Comparison of ENCODE assay signal across 14 cellular contexts in genomic region chr6:112245511-112246203, GRCh38. TPM values are rescaled to one million over a fixed set of nuclear protein-coding genes. Genes with fewer than 3 reads are reported as not detected.
DNase-seq lines count a peak whose midpoint lies in the region; ATAC-seq and TF ChIP-seq lines count a peak whose summit lies in the region.
"Had no signal": no experiment of that assay in that cellular context is flagged by ENCODE, and none has a peak within 500 bp of the region (broad histone marks: within the 10 kb centered on the region; RNA-seq: fewer than 3 reads in every experiment).

No MANE protein-coding gene starts in this region.

- peaks cover 12% of the 10 kb centered on the region for H3K36me3 ChIP-seq in brain microvascular endothelial cell (replicated peaks)
- H3K36me3 ChIP-seq: right lobe of liver had no signal

- no peak overlapping the region for H3K27ac Mint-ChIP-seq in stimulated activated memory B cell treated with anti-CD40 and anti-IgM and Interleukin-4, amounts not matched to agents 10 μg/mL and 1 μg/mL and 100 μg/mL, for 72 hours
- H3K27ac Mint-ChIP-seq: dendritic cell treated with granulocyte-macrophage colony-stimulating factor and Interleukin-4, amounts not matched to agents 40 ng/mL and 50 ng/mL, for 4 days had no signal

- ATAC-seq in stimulated activated memory B cell treated with anti-CD40 and anti-IgM and Interleukin-4, amounts not matched to agents 10 μg/mL and 1 μg/mL and 100 μg/mL, for 72 hours: no peak
- ATAC-seq: right lobe of liver had no signal

- H3K4me3 ChIP-seq in brain microvascular endothelial cell (ENCODE audit: low read depth, low read length): no peak overlapping the region
- H3K4me3 ChIP-seq: right lobe of liver had no signal

- no peaks in the 10 kb centered on the region for H3K36me3 Mint-ChIP-seq in stimulated activated memory B cell treated with anti-CD40 and anti-IgM and Interleukin-4, amounts not matched to agents 10 μg/mL and 1 μg/mL and 100 μg/mL, for 72 hours

- in situ Hi-C loops in brain microvascular endothelial cell (cut with HindIII; ENCODE audit: low pct_ligation_motif_present, low sequenced_read_pairs): no loop called here

- DNase-seq in H4 (ENCODE audit: low spot score) (peak; percentile 73), brain microvascular endothelial cell (no peak), iris pigment epithelial cell (ENCODE audit: low read depth) (peak; percentile 53), stromal cell of bone marrow (ENCODE audit: low read depth) (peak; percentile 84), DMS53 treated with DMSO at 0.1 percent for 48 hours (lab: John Stamatoyannopoulos, UW; ENCODE audit: unreplicated experiment) (no peak), caudate nucleus (lab: John Stamatoyannopoulos, UW) (no peak)
- DNase-seq in central memory CD4-positive, alpha-beta T cell: no peak
- DNase-seq: activated effector memory CD4-positive, alpha-beta T cell treated with Interleukin-2 at 50 U/mL for 16 hours; midbrain; NCI-H1436; NCI-H748 treated with DMSO at 0.1 percent for 48 hours; right lobe of liver had no signal

- no peaks in the 10 kb centered on the region for H3K4me1 Mint-ChIP-seq in stimulated activated memory B cell treated with anti-CD40 and anti-IgM and Interleukin-4, amounts not matched to agents 10 μg/mL and 1 μg/mL and 100 μg/mL, for 72 hours

- H3K27me3 Mint-ChIP-seq in stimulated activated memory B cell treated with anti-CD40 and anti-IgM and Interleukin-4, amounts not matched to agents 10 μg/mL and 1 μg/mL and 100 μg/mL, for 72 hours: peaks cover 40% of the 10 kb centered on the region

- no peaks in the 10 kb centered on the region for H3K9me3 Mint-ChIP-seq in stimulated activated memory B cell treated with anti-CD40 and anti-IgM and Interleukin-4, amounts not matched to agents 10 μg/mL and 1 μg/mL and 100 μg/mL, for 72 hours
- H3K9me3 Mint-ChIP-seq: dendritic cell treated with granulocyte-macrophage colony-stimulating factor and Interleukin-4, amounts not matched to agents 40 ng/mL and 50 ng/mL, for 4 days had no signal

- H3K4me3 Mint-ChIP-seq in stimulated activated memory B cell treated with anti-CD40 and anti-IgM and Interleukin-4, amounts not matched to agents 10 μg/mL and 1 μg/mL and 100 μg/mL, for 72 hours: no peak overlapping the region
- H3K4me3 Mint-ChIP-seq: dendritic cell treated with granulocyte-macrophage colony-stimulating factor and Interleukin-4, amounts not matched to agents 40 ng/mL and 50 ng/mL, for 4 days had no signal

- H3K27ac ChIP-seq in brain microvascular endothelial cell (peak overlapping the region; percentile 13), caudate nucleus (ENCODE audit: low read depth, low read length) (no peak overlapping the region)
- H3K27ac ChIP-seq: right lobe of liver had no signal

- H3K27me3 ChIP-seq in brain microvascular endothelial cell (replicated peaks): no peaks in the 10 kb centered on the region
- H3K27me3 ChIP-seq: right lobe of liver had no signal

- no peak for TF ChIP-seq CTCF in brain microvascular endothelial cell (IDR thresholded peaks at IDR 0.05; ENCODE audit: low read depth, low read length, missing control alignments)

RNA-seq across cellular contexts. Expression of gene LAMA4, which starts 8.7 kb away (rescaled TPM):
- total RNA-seq in H4 (2014; rRNA removed; shearing (Covaris generic)): 16.4 and 18.4 TPM in 2 replicates

Comparison
In these comparisons a context has a peak if more than half of its experiments do, and no peak if none do; other contexts are left out.
1. DNase-seq: peak in H4 (single experiment), iris pigment epithelial cell (single experiment) and stromal cell of bone marrow (single experiment); none in brain microvascular endothelial cell (single experiment), central memory CD4-positive, alpha-beta T cell (single experiment), DMS53 treated with DMSO at 0.1 percent for 48 hours (single experiment) and caudate nucleus (0 of 61).